ENCODE assay signal across 11 cellular contexts in the genomic region with DNA sequence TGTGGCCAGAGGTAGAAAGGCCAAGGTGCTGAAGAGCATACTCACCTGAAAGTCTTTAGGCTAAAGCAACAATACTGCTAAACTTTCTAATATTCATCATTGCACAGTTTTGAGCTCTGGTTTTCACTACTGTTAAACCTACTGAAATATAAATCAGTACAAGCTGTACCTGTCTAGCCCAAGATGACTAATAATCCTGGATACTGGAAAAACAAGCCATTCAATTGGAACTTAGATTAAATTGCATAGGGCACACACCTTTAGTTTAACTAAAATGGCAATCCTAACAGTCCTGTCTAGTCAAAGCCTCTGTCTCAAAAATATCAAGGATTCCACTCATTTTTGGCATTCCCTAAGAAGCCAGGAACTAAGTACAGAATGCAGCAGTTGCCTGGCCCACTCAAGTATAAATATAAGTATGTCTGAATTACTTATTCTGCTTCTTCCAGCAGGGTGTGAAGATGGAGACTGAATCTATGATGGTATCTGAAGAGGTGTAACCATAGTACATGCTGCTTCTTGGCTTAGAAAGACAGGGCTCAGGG. TPM values are rescaled to one million over a fixed set of nuclear protein-coding genes. Genes with fewer than 3 reads are reported as not detected.
A peak's percentile ranks its signal among the peaks of the same experiment; 100 is the strongest.
DNase-seq lines count a peak whose midpoint lies in the region; ATAC-seq and TF ChIP-seq lines count a peak whose summit lies in the region.
"Had no signal": no experiment of that assay in that cellular context is flagged by ENCODE, and none has a peak within 500 bp of the region (broad histone marks: within the 10 kb centered on the region; RNA-seq: fewer than 3 reads in every experiment).

No MANE protein-coding gene starts in this region.

- peaks cover 47% of the 10 kb centered on the region for H3K4me1 Mint-ChIP-seq in activated T-cell treated with anti-CD3 and anti-CD28 coated beads, Interleukin-2, amount 50 U/mL, for 72 hours (ENCODE audit: low read depth)
- H3K4me1 Mint-ChIP-seq in stimulated activated effector memory CD8-positive, alpha-beta T cell treated with anti-CD3 and anti-CD28 coated beads, Interleukin-12 subunit alpha, Interleukin-12 subunit beta, amount 100 ng/mL, for 72 hours = peaks cover 28% of the 10 kb centered on the region

- H3K27me3 Mint-ChIP-seq in activated T-cell treated with anti-CD3 and anti-CD28 coated beads, Interleukin-2, amount 50 U/mL, for 72 hours (ENCODE audit: low read depth) = no peaks in the 10 kb centered on the region

- H3K36me3 Mint-ChIP-seq in activated T-cell treated with anti-CD3 and anti-CD28 coated beads, Interleukin-2, amount 50 U/mL, for 72 hours (ENCODE audit: insufficient read depth in 2 of 2) = peaks cover 6 to 22% of the 10 kb centered on the region in 2 donors
- H3K36me3 Mint-ChIP-seq in stimulated activated effector memory CD8-positive, alpha-beta T cell treated with anti-CD3 and anti-CD28 coated beads, Interleukin-12 subunit alpha, Interleukin-12 subunit beta, amount 100 ng/mL, for 72 hours = peaks cover 3% of the 10 kb centered on the region

- no peaks in the 10 kb centered on the region for H3K27me3 ChIP-seq in ascending aorta
- H3K27me3 ChIP-seq: adrenal gland had no signal

- no peak for ATAC-seq in activated T-cell treated with anti-CD3 and anti-CD28 coated beads, Interleukin-2, amount 50 U/mL, for 72 hours (replicated peaks in 1 of 2)
- ATAC-seq in stimulated activated effector memory CD8-positive, alpha-beta T cell treated with anti-CD3 and anti-CD28 coated beads, Interleukin-12 subunit alpha, Interleukin-12 subunit beta, amount 100 ng/mL, for 72 hours = no peak
- no peak for ATAC-seq in GM19452 (IDR thresholded peaks at IDR 0.05; ENCODE audit: unreplicated experiment)

- peaks cover 0 to under 1% of the 10 kb centered on the region in 2 donors for H3K9me3 Mint-ChIP-seq in activated T-cell treated with anti-CD3 and anti-CD28 coated beads, Interleukin-2, amount 50 U/mL, for 72 hours
- H3K9me3 Mint-ChIP-seq in stimulated activated effector memory CD8-positive, alpha-beta T cell treated with anti-CD3 and anti-CD28 coated beads, Interleukin-12 subunit alpha, Interleukin-12 subunit beta, amount 100 ng/mL, for 72 hours = no peaks in the 10 kb centered on the region

- TF ChIP-seq CTCF in WI38 (IDR thresholded peaks at IDR 0.05; ENCODE audit: low read depth, low read length) (no peak), fibroblast of villous mesenchyme (IDR thresholded peaks at IDR 0.05; ENCODE audit: insufficient read depth, low read depth, low read length) (no peak), ascending aorta (IDR thresholded peaks at IDR 0.05) (no peak)

- H3K36me3 ChIP-seq in ascending aorta = peaks cover 0 to 7% of the 10 kb centered on the region in 2 donors
- H3K36me3 ChIP-seq: adrenal gland had no signal

- no peak overlapping the region for H3K27ac ChIP-seq in ascending aorta
- H3K27ac ChIP-seq: adrenal gland had no signal

- H3K27ac Mint-ChIP-seq in activated T-cell treated with anti-CD3 and anti-CD28 coated beads, Interleukin-2, amount 50 U/mL, for 72 hours = no peak overlapping the region
- H3K27ac Mint-ChIP-seq in stimulated activated effector memory CD8-positive, alpha-beta T cell treated with anti-CD3 and anti-CD28 coated beads, Interleukin-12 subunit alpha, Interleukin-12 subunit beta, amount 100 ng/mL, for 72 hours = no peak overlapping the region

- no peak for DNase-seq in activated T-cell treated with anti-CD3 and anti-CD28 coated beads, Interleukin-2, amount 50 U/mL, for 72 hours
- no peak for DNase-seq in activated T-cell treated with anti-CD3 and anti-CD28 coated beads, Interleukin-2, amount 50 U/mL, for 48 hours
- DNase-seq in fibroblast of villous mesenchyme (ENCODE audit: low read depth) (no peak), ascending aorta (ENCODE audit: low spot score in 2 of 2) (no peak), activated gamma-delta T cell treated with Interleukin-2 at 50 U/mL for 16 hours (no peak)
- DNase-seq in stimulated activated effector memory CD8-positive, alpha-beta T cell treated with anti-CD3 and anti-CD28 coated beads, Interleukin-12 subunit alpha, Interleukin-12 subunit beta, amount 100 ng/mL, for 72 hours (ENCODE audit: low spot score in 2 of 2) = no peak
- DNase-seq: adrenal gland, NCI-H1105 had no signal

- peaks cover 0 to 9% of the 10 kb centered on the region in 2 donors for H3K4me1 ChIP-seq in ascending aorta

- peak overlapping the region; percentile 92 for H3K4me3 ChIP-seq in WI38 (ENCODE audit: low read depth, low read length)
- H3K4me3 ChIP-seq in fibroblast of villous mesenchyme (ENCODE audit: low read depth, low read length) = peak overlapping the region; percentile 78
- no peak overlapping the region for H3K4me3 ChIP-seq in ascending aorta
- H3K4me3 ChIP-seq: adrenal gland had no signal

- no peaks in the 10 kb centered on the region for H3K9me3 ChIP-seq in ascending aorta
- H3K9me3 ChIP-seq: adrenal gland had no signal

- H3K4me3 Mint-ChIP-seq in activated T-cell treated with anti-CD3 and anti-CD28 coated beads, Interleukin-2, amount 50 U/mL, for 72 hours = peak overlapping the region; percentile 66 to 92
- H3K4me3 Mint-ChIP-seq in stimulated activated effector memory CD8-positive, alpha-beta T cell treated with anti-CD3 and anti-CD28 coated beads, Interleukin-12 subunit alpha, Interleukin-12 subunit beta, amount 100 ng/mL, for 72 hours = peak overlapping the region; percentile 80

- intact Hi-C loops in ascending aorta (cut with DNase I) = no loop called here

RNA-seq across cellular contexts. Expression of a gene that starts 3.1 kb away (rescaled TPM):
- 10 to 100 TPM in 1 of 2 donors, 1 to 10 TPM in 1; 7.0 to 14.7 TPM for total RNA-seq in activated T-cell treated with anti-CD3 and anti-CD28 coated beads, Interleukin-2, amount 50 U/mL, for 72 hours
- 16.4 and 17.7 TPM in 2 replicates for total RNA-seq in fibroblast of villous mesenchyme
- 1.2 TPM for total RNA-seq in ascending aorta

RNA-seq across cellular contexts. Expression of a gene that starts 3.1 kb away (rescaled TPM):
- total RNA-seq in activated T-cell treated with anti-CD3 and anti-CD28 coated beads, Interleukin-2, amount 50 U/mL, for 72 hours = 10 to 100 TPM; 11.6 to 19.4 TPM
- 19.6 and 47.5 TPM in 2 replicates for total RNA-seq in fibroblast of villous mesenchyme
- total RNA-seq in ascending aorta = 9.0 TPM

RNA-seq across cellular contexts. Expression of a gene that starts 15.0 kb away (rescaled TPM):
- under 1 TPM in 1 of 2 donors, not detected in 1; 0.12 TPM for total RNA-seq in activated T-cell treated with anti-CD3 and anti-CD28 coated beads, Interleukin-2, amount 50 U/mL, for 72 hours
- total RNA-seq in fibroblast of villous mesenchyme (not detected in 2 replicates), ascending aorta (not detected)
- total RNA-seq: lower leg skin had no signal

Comparison
In these comparisons a context has a peak if more than half of its experiments do, and no peak if none do; other contexts are left out.
1. H3K4me3 ChIP-seq: peak in WI38 (single experiment) and fibroblast of villous mesenchyme (single experiment); none in ascending aorta (0 of 2).